In the genomic region with DNA sequence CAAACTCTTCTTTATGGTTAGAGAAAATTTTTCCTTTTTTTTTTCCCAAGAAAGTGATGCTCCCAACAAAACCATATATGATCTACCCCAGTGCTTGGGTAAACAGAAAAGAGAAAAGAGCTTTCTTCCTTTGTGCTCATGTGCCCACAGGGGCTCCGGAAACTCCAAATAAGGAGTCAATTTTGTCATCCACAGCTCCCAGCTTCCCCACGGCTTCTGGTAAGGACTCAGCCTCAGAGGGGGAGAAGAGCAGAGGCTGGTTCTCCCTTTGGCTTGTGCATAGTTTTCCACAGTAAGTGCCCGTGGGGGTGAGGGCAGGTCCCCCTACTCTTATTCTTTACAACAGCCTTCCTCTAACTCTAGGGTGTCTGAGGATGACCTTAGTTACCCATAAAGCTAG, we compare ENCODE assay signal across 24 cellular contexts. TPM values are rescaled to one million over a fixed set of nuclear protein-coding genes. Genes with fewer than 3 reads are reported as not detected.
A peak's percentile ranks its signal among the peaks of the same experiment; 100 is the strongest.
DNase-seq lines count a peak whose midpoint lies in the region; ATAC-seq and FAIRE-seq lines count a peak whose summit lies in the region.
"Had no signal": no experiment of that assay in that cellular context is flagged by ENCODE, and none has a peak within 500 bp of the region (broad histone marks: within the 10 kb centered on the region; RNA-seq: fewer than 3 reads in every experiment).

No MANE protein-coding gene starts in this region.

- FAIRE-seq in RCC 7860 (lab: Jason Lieb, UNC) (no peak), urothelium cell line (lab: Jason Lieb, UNC) (no peak)
- FAIRE-seq: HTR-8/SVneo had no signal

- H3K4me1 ChIP-seq in HUES64 (ENCODE audit: insufficient read depth, low read length) = peaks cover 13% of the 10 kb centered on the region
- H3K4me1 ChIP-seq: BLaER1 had no signal

- H3K36me3 ChIP-seq in HUES64 (ENCODE audit: insufficient read depth, low read length) = no peaks in the 10 kb centered on the region
- H3K36me3 ChIP-seq: BLaER1, thoracic aorta had no signal

- ATAC-seq in HG02759 (IDR thresholded peaks at IDR 0.05; ENCODE audit: unreplicated experiment) = no peak
- ATAC-seq: mucosa of descending colon, Panc1 had no signal

- peak overlapping the region; percentile 45; the same call in 1 of the 2 replicates for H3K27ac ChIP-seq in HUES64 (ENCODE audit: low read depth, low read length)
- H3K27ac ChIP-seq: 22Rv1, BLaER1, thoracic aorta had no signal

- 59% methylated on average over 3 of the region's 3 CpGs for WGBS in HUES64

- no peaks in the 10 kb centered on the region for H3K27me3 ChIP-seq in HUES64 (ENCODE audit: insufficient read depth, low read length)
- H3K27me3 ChIP-seq: BLaER1 had no signal

- no peak overlapping the region for H3K4me3 ChIP-seq in HUES64 (ENCODE audit: low read length)
- H3K4me3 ChIP-seq: BLaER1, mucosa of descending colon, thoracic aorta had no signal

- no peaks in the 10 kb centered on the region for H3K9me3 ChIP-seq in HUES64 (ENCODE audit: insufficient read depth, low read depth, low read length)
- H3K9me3 ChIP-seq: BLaER1, mucosa of descending colon, thoracic aorta had no signal

- DNase-seq in DMS53 (lab: John Stamatoyannopoulos, UW) (peak; percentile 27), DMS53 treated with DMSO at 0.1 percent for 48 hours (lab: John Stamatoyannopoulos, UW; ENCODE audit: unreplicated experiment) (no peak), RPMI7951 (ENCODE audit: low read depth) (peak; percentile 11), left kidney (ENCODE audit: low read depth, low spot score) (peak; percentile 35), RCC 7860 (ENCODE audit: low spot score) (no peak), urothelium cell line (ENCODE audit: low spot score) (no peak)
- DNase-seq: activated CD4-positive, alpha-beta T cell treated with anti-CD3 and anti-CD28 coated beads for 1 hour; activated CD8-positive, alpha-beta memory T cell treated with anti-CD3 and anti-CD28 coated beads, Interleukin-2, amount 50 U/mL, for 4 hours; activated naive CD4-positive, alpha-beta T cell; cortex of kidney; DMS 273 treated with DMSO at 0.1 percent for 48 hours; erythroblast; glutamatergic neuron; kidney glomerular epithelial cell; MM.1S; mucosa of descending colon; stimulated activated CD4-positive, alpha-beta T cell treated with anti-CD3 and anti-CD28 coated beads, Interleukin-4, amount 100 ng/mL, for 24 hours had no signal

- H3K9ac ChIP-seq in HUES64 (ENCODE audit: low read depth, low read length) = no peak overlapping the region
- H3K9ac ChIP-seq: BLaER1 had no signal

RNA-seq across cellular contexts. Expression of a gene that starts 13.3 kb away (rescaled TPM):
- polyA plus RNA-seq in HUES64 (2013, experiment 1 of 2) = 1.1 TPM
- 1.6 TPM for polyA plus RNA-seq in HUES64 (2013, experiment 2 of 2)
- under 0.01 TPM in 1 of 2 replicates, not detected in the other for total RNA-seq in RPMI7951 (2014; rRNA removed; shearing (Covaris generic))

Comparison
In these comparisons a context has a peak if more than half of its experiments do, and no peak if none do; other contexts are left out.
1. DNase-seq: peak in DMS53 (single experiment), RPMI7951 (single experiment) and left kidney (single experiment); none in DMS53 treated with DMSO at 0.1 percent for 48 hours (single experiment), RCC 7860 (single experiment) and urothelium cell line (single experiment).